Comparison of ENCODE assay signal across 8 cellular contexts in the genomic region with DNA sequence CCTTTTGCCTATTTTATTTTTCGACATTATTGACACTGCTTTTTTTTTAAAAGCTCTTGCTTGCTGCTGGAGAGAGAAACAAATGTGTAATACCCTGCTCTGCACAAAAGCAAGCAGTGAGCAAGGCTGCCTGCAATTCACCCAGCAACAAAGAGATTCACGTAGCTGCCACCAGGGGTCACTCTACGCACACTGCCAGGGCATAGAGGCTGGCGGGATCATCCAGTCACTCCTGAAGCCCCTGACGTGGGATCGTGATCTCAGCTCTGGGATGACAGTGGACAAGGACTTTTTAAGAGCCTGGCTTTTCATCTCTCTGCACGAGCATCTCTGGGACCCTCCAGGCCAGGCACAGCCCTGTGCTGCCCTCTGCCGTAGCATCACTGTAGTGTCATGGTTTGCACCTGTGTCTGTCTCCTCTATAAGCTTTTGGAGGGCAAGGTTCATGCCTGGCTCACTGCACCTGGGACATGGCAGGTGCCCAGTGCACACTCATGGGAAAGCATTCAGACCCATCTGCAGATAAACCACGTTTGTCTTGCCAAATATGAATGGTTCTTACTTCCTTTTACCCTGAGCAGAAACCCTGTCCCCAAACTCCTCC. TPM values are rescaled to one million over a fixed set of nuclear protein-coding genes. Genes with fewer than 3 reads are reported as not detected.
A peak's percentile ranks its signal among the peaks of the same experiment; 100 is the strongest.
DNase-seq lines count a peak whose midpoint lies in the region; ATAC-seq and TF ChIP-seq lines count a peak whose summit lies in the region.

No MANE protein-coding gene starts in this region.

- H3K27me3 Mint-ChIP-seq in glutamatergic neuron (ENCODE audit: unreplicated experiment) = no peaks in the 10 kb centered on the region

- H3K36me3 ChIP-seq in PC-9 (ENCODE audit: low read depth) = no peaks in the 10 kb centered on the region
- no peaks in the 10 kb centered on the region for H3K36me3 ChIP-seq in trophoblast cell (ENCODE audit: control insufficient read depth in 1 of 2, insufficient read depth in 2 of 2, low read length in 2 of 2)

- H3K4me3 Mint-ChIP-seq in glutamatergic neuron (ENCODE audit: unreplicated experiment) = no peak overlapping the region

- no peaks in the 10 kb centered on the region for H3K4me1 ChIP-seq in PC-9 (replicated peaks; ENCODE audit: insufficient read depth)
- H3K4me1 ChIP-seq in trophoblast cell (ENCODE audit: control insufficient read depth in 1 of 2, insufficient read depth in 2 of 2, low read length in 2 of 2) = no peaks in the 10 kb centered on the region

- H3K4ac ChIP-seq in trophoblast cell (ENCODE audit: low read depth, low read length) = no peak overlapping the region

- H3K4me2 ChIP-seq in PC-9 = no peak overlapping the region
- H3K4me2 ChIP-seq in trophoblast cell (ENCODE audit: low read length) = no peak overlapping the region

- H2BK12ac ChIP-seq in trophoblast cell (ENCODE audit: low read length) = no peak overlapping the region

- no peaks in the 10 kb centered on the region for H3K36me3 Mint-ChIP-seq in glutamatergic neuron (ENCODE audit: unreplicated experiment)

- intact Hi-C loops in PC-9 (cut with micrococcal nuclease; ENCODE audit: unreplicated experiment) = loop anchor here (1.0 to 2.0 kb wide), 3 partner anchors 89 to 329 kb away; no protein-coding TSS in a partner anchor

- no peak overlapping the region for H2AK5ac ChIP-seq in trophoblast cell (ENCODE audit: low read length)

- DNase-seq in COR-L47 (lab: John Stamatoyannopoulos, UW) (peak; percentile 63), HT-29 (ENCODE audit: low spot score) (peak; percentile 70), PC-9 (peak in 1 of 2 experiments; percentile 58), glutamatergic neuron (peak; percentile 84), trophoblast cell (peak; percentile 32 to 69)
- peak; percentile 15 for DNase-seq in activated gamma-delta T cell treated with anti-CD3 and anti-CD28 coated beads, Interleukin-2, amount 50 U/mL, for 16 hours (ENCODE audit: low read depth)

- H2BK5ac ChIP-seq in trophoblast cell (ENCODE audit: low read depth, low read length, poor library complexity) = no peak overlapping the region

- POLR2A ChIA-PET in PC-9 (lab: Charles Lee; ENCODE audit: unreplicated experiment) = no interaction called here

- no peaks in the 10 kb centered on the region for H3K79me2 ChIP-seq in PC-9 (ENCODE audit: low read depth)
- no peaks in the 10 kb centered on the region for H3K79me2 ChIP-seq in trophoblast cell (ENCODE audit: control insufficient read depth, insufficient read depth, low read length, poor library complexity)

- no peak overlapping the region for H3K14ac ChIP-seq in trophoblast cell (ENCODE audit: low read length)

- no peaks in the 10 kb centered on the region for H4K20me1 ChIP-seq in PC-9 (ENCODE audit: insufficient read depth)

- no peak overlapping the region for H4K91ac ChIP-seq in trophoblast cell (ENCODE audit: low read depth, low read length)

- TF ChIP-seq CTCF in PC-9 (conservative IDR thresholded peaks at IDR 0.05) (peak; percentile 87), glutamatergic neuron (IDR thresholded peaks at IDR 0.05; ENCODE audit: partially characterized antibody, unreplicated experiment) (peak; percentile 93)

- H3K18ac ChIP-seq in trophoblast cell (ENCODE audit: low read length) = no peak overlapping the region

- H3F3A ChIP-seq in PC-9 (ENCODE audit: insufficient read depth, low read depth) = no peaks in the 10 kb centered on the region

- no CpG with 5 or more reads among the region's 9 CpGs for WGBS in trophoblast cell (ENCODE audit: extremely low coverage, insufficient coverage, insufficient read length)

- H4K8ac ChIP-seq in trophoblast cell (ENCODE audit: low read depth, low read length) = no peak overlapping the region

- peak overlapping the region; percentile 60 for H3K27ac Mint-ChIP-seq in glutamatergic neuron (ENCODE audit: unreplicated experiment)

- H3K9me2 ChIP-seq in PC-9 (ENCODE audit: insufficient read depth) = no peaks in the 10 kb centered on the region

- H3K9ac ChIP-seq in trophoblast cell (ENCODE audit: low read length) = no peak overlapping the region

- peak; percentile 92 for ATAC-seq in GM19351 (IDR thresholded peaks at IDR 0.05; ENCODE audit: unreplicated experiment)
- no peak for ATAC-seq in GM18517 (IDR thresholded peaks at IDR 0.05; ENCODE audit: unreplicated experiment)

- H2BK120ac ChIP-seq in trophoblast cell (ENCODE audit: insufficient read depth, low read length, poor library complexity) = no peak overlapping the region

- no TSS peak for BruUV-seq in PC-9 (replicated peaks; lab: Mats Ljungman, UMichigan)

- H3K27me3 ChIP-seq in PC-9 (ENCODE audit: insufficient read depth, low read depth) (peaks cover 36% of the 10 kb centered on the region), trophoblast cell (ENCODE audit: insufficient read depth, low read length) (no peaks in the 10 kb centered on the region)

- no peaks in the 10 kb centered on the region for H3K79me1 ChIP-seq in trophoblast cell (ENCODE audit: low read length)

- CTCF ChIA-PET in PC-9 (lab: Charles Lee) = interaction anchor here (0.6 to 1.9 kb wide), 7 partner anchors 91 to 1738 kb away, joined by 3 to 5 read pairs (median 3); partner anchors contain the start of gene TBC1D14

- no peak overlapping the region for H3K4me3 ChIP-seq in PC-9
- H3K4me3 ChIP-seq in trophoblast cell (ENCODE audit: low read depth, low read length) = no peak overlapping the region

- no peak overlapping the region for H3K23ac ChIP-seq in trophoblast cell (ENCODE audit: low read length)

- H3K27ac ChIP-seq in PC-9 = no peak overlapping the region
- no peak overlapping the region for H3K27ac ChIP-seq in trophoblast cell (ENCODE audit: low read depth, low read length)

- H4K12ac ChIP-seq in trophoblast cell (ENCODE audit: low read depth, low read length) = no peak overlapping the region

- peaks cover 2% of the 10 kb centered on the region for H3K9me3 Mint-ChIP-seq in glutamatergic neuron (ENCODE audit: unreplicated experiment)

- no peak overlapping the region for H2AFZ ChIP-seq in PC-9
- no peak overlapping the region for H2AFZ ChIP-seq in trophoblast cell (ENCODE audit: insufficient read depth, low read length, poor library complexity)

- peaks cover 21% of the 10 kb centered on the region for H3K4me1 Mint-ChIP-seq in glutamatergic neuron (ENCODE audit: low read depth, unreplicated experiment)

- H3K9me3 ChIP-seq in PC-9 (ENCODE audit: insufficient read depth, low read depth) (no peaks in the 10 kb centered on the region), trophoblast cell (ENCODE audit: insufficient read depth, low read depth, low read length) (no peaks in the 10 kb centered on the region)

RNA-seq across cellular contexts. Expression of gene C4orf50, which starts 19.8 kb away (rescaled TPM):
- not detected in 2 replicates for total RNA-seq in HT-29 (2014; rRNA removed; shearing (Covaris generic))
- total RNA-seq in PC-9 (2021) (not detected in 2 replicates), glutamatergic neuron (ENCODE audit: unreplicated experiment) (0.56 TPM)
- not detected in 2 replicates for polyA plus RNA-seq in trophoblast cell (2013)
